In genomic region chr10:124626759-124627380, GRCh38 we compare ENCODE assay signal across 9 cellular contexts.
DNase-seq lines count a peak whose midpoint lies in the region; ATAC-seq and TF ChIP-seq lines count a peak whose summit lies in the region.
"Had no signal": no experiment of that assay in that cellular context is flagged by ENCODE, and none has a peak within 500 bp of the region (broad histone marks: within the 10 kb centered on the region; RNA-seq: fewer than 3 reads in every experiment).

No MANE protein-coding gene starts in this region.

- H3K4me3 ChIP-seq in breast epithelium (no peak overlapping the region), vagina (no peak overlapping the region)
- H3K4me3 ChIP-seq: thoracic aorta had no signal

- H3K27ac ChIP-seq in breast epithelium, result peak overlapping the region; percentile 3 to 46
- no peak overlapping the region for H3K27ac ChIP-seq in vagina
- H3K27ac ChIP-seq: thoracic aorta had no signal

- no peak for TF ChIP-seq POLR2A in breast epithelium (IDR thresholded peaks at IDR 0.05)
- TF ChIP-seq POLR2A in vagina (IDR thresholded peaks at IDR 0.05), result no peak

- peak; percentile 58 for DNase-seq in NCI-H345 (lab: John Stamatoyannopoulos, UW)
- peak in 1 of 2 donors; percentile 48 for DNase-seq in breast epithelium (ENCODE audit: low spot score in 2 of 2)
- DNase-seq in stimulated activated CD4-positive, alpha-beta T cell treated with anti-CD3 and anti-CD28 coated beads, Interleukin-4, amount 100 ng/mL, for 4 hours, result peak; percentile 29 to 49
- DNase-seq in middle frontal gyrus (ENCODE audit: extremely low spot score, low spot score), result no peak
- no peak for DNase-seq in vagina (ENCODE audit: extremely low spot score in 2 of 2)
- DNase-seq in pons (ENCODE audit: low spot score), result no peak

- peaks cover 7 to 34% of the 10 kb centered on the region in 2 donors for H3K4me1 ChIP-seq in breast epithelium
- peaks cover 83% of the 10 kb centered on the region for H3K4me1 ChIP-seq in vagina

- H3K27me3 ChIP-seq in breast epithelium (no peaks in the 10 kb centered on the region), vagina (no peaks in the 10 kb centered on the region)

- no peaks in the 10 kb centered on the region for H3K9me3 ChIP-seq in breast epithelium
- H3K9me3 ChIP-seq in vagina, result no peaks in the 10 kb centered on the region
- H3K9me3 ChIP-seq: thoracic aorta had no signal

- intact Hi-C loops in breast epithelium (cut with DNase I; ENCODE audit: low total_unique reads) (no loop called here), vagina (cut with DNase I) (no loop called here)

- TF ChIP-seq CTCF in GM12872 (IDR thresholded peaks at IDR 0.05; ENCODE audit: insufficient read depth, low read depth, low read length) (peak; percentile 13; the same call in 1 of the 3 replicates), breast epithelium (IDR thresholded peaks at IDR 0.05) (no peak), vagina (IDR thresholded peaks at IDR 0.05) (no peak)

- peak; percentile 75 for ATAC-seq in GM21717 (IDR thresholded peaks at IDR 0.05; ENCODE audit: unreplicated experiment)

- H3K36me3 ChIP-seq in breast epithelium, result no peaks in the 10 kb centered on the region
- H3K36me3 ChIP-seq in vagina, result no peaks in the 10 kb centered on the region
- H3K36me3 ChIP-seq: thoracic aorta had no signal

Comparison
In these comparisons a context has a peak if more than half of its experiments do, and no peak if none do; other contexts are left out.
1. DNase-seq: peak in NCI-H345 (single experiment) and stimulated activated CD4-positive, alpha-beta T cell treated with anti-CD3 and anti-CD28 coated beads, Interleukin-4, amount 100 ng/mL, for 4 hours (2 of 2); none in middle frontal gyrus (single experiment), vagina (0 of 2) and pons (single experiment).